In genomic region chr9:33472171-33472920, GRCh38 we compare ENCODE assay signal across 9 cellular contexts. TPM values are rescaled to one million over a fixed set of nuclear protein-coding genes. Genes with fewer than 3 reads are reported as not detected.
DNase-seq lines count a peak whose midpoint lies in the region; ATAC-seq and TF ChIP-seq lines count a peak whose summit lies in the region.
"Had no signal": no experiment of that assay in that cellular context is flagged by ENCODE, and none has a peak within 500 bp of the region (broad histone marks: within the 10 kb centered on the region; RNA-seq: fewer than 3 reads in every experiment).

No MANE protein-coding gene starts in this region.

- intact Hi-C loops in colonic mucosa (cut with DNase I) (no loop called here), natural killer cell (cut with micrococcal nuclease) (loop anchor here (2.0 to 10.0 kb wide), 2 partner anchors 26 to 208 kb away; partner anchors contain the start of genes AQP3, BAG1 and CHMP5)

- peak overlapping the region; percentile 88 for H3K9ac ChIP-seq in BLaER1
- no peak overlapping the region for H3K9ac ChIP-seq in KMS-11
- H3K9ac ChIP-seq in colonic mucosa (ENCODE audit: low read depth in 2 of 2, low read length in 2 of 2): peak overlapping the region in 1 of 2 donors; percentile 9

- peaks cover 42% of the 10 kb centered on the region for H4K20me1 ChIP-seq in BLaER1
- no peaks in the 10 kb centered on the region for H4K20me1 ChIP-seq in KMS-11 (ENCODE audit: insufficient read depth)

- H3K4me2 ChIP-seq in BLaER1: peak overlapping the region; percentile 96
- H3K4me2 ChIP-seq in KMS-11: peak overlapping the region; percentile 60

- H3K27ac ChIP-seq in BLaER1 (no peak overlapping the region; the same call in 1 of the 2 replicates), KMS-11 (no peak overlapping the region), colonic mucosa (no peak overlapping the region)

- H3K79me2 ChIP-seq in KMS-11 (ENCODE audit: insufficient read depth, low read depth): peaks cover 31% of the 10 kb centered on the region

- peak overlapping the region; percentile 97 for H3K4me3 ChIP-seq in BLaER1
- no peak overlapping the region for H3K4me3 ChIP-seq in KMS-11 (IDR thresholded peaks at IDR 0.05; ENCODE audit: insufficient read depth, low read depth, low read length)
- peak overlapping the region; percentile 92 for H3K4me3 ChIP-seq in colonic mucosa

- peaks cover 8% of the 10 kb centered on the region for H3K36me3 Mint-ChIP-seq in natural killer cell

- H3K4me1 ChIP-seq in BLaER1 (peaks cover 23% of the 10 kb centered on the region), KMS-11 (ENCODE audit: low read depth, poor library complexity, severe bottlenecking) (peaks cover 16% of the 10 kb centered on the region), colonic mucosa (no peaks in the 10 kb centered on the region)

- peaks cover 21 to 24% of the 10 kb centered on the region in 2 donors for H3K4me1 Mint-ChIP-seq in natural killer cell

- H3K27me3 Mint-ChIP-seq in natural killer cell (ENCODE audit: low read depth in 2 of 2): no peaks in the 10 kb centered on the region

- H3K36me3 ChIP-seq in BLaER1 (peaks cover 51% of the 10 kb centered on the region), KMS-11 (ENCODE audit: insufficient read depth) (peaks cover 4% of the 10 kb centered on the region; the same call in 1 of the 2 replicates), colonic mucosa (peaks cover 8% of the 10 kb centered on the region)

- no peak overlapping the region for H3K27ac Mint-ChIP-seq in natural killer cell

- no peak for ATAC-seq in natural killer cell
- no peak for ATAC-seq in GM21515 (IDR thresholded peaks at IDR 0.05; ENCODE audit: unreplicated experiment)
- no peak for ATAC-seq in GM18505 (IDR thresholded peaks at IDR 0.05; ENCODE audit: unreplicated experiment)

- TF ChIP-seq CTCF in KMS-11 (conservative IDR thresholded peaks at IDR 0.05; ENCODE audit: low read depth, low read length) (no peak), colonic mucosa (IDR thresholded peaks at IDR 0.05) (no peak), natural killer cell (IDR thresholded peaks at IDR 0.05) (no peak)

- H3K9me3 Mint-ChIP-seq in natural killer cell: no peaks in the 10 kb centered on the region

- no peak for TF ChIP-seq POLR2A in GM18505 (IDR thresholded peaks at IDR 0.05; ENCODE audit: borderline replicate concordance, extremely low read depth, insufficient read depth, insufficient read length)

- DNase-seq in colonic mucosa (no peak), natural killer cell (peak; percentile 4), NOMO-1 treated with DMSO at 0.1 percent for 48 hours (lab: John Stamatoyannopoulos, UW; ENCODE audit: unreplicated experiment) (no peak), RPMI8226 (no peak)

- no peak overlapping the region for H2AFZ ChIP-seq in KMS-11 (ENCODE audit: low read depth)

- H3K9me3 ChIP-seq in BLaER1 (no peaks in the 10 kb centered on the region), colonic mucosa (no peaks in the 10 kb centered on the region)

- peak overlapping the region; percentile 65 for H3K4me3 Mint-ChIP-seq in natural killer cell

- H3K27me3 ChIP-seq in BLaER1 (no peaks in the 10 kb centered on the region), KMS-11 (ENCODE audit: insufficient read depth, low read depth) (no peaks in the 10 kb centered on the region), colonic mucosa (no peaks in the 10 kb centered on the region)

RNA-seq across cellular contexts. Expression of gene NOL6, which starts 1.4 kb away (rescaled TPM):
- total RNA-seq in colonic mucosa (10 to 100 TPM; 11.5 to 29.3 TPM), natural killer cell (10 to 100 TPM; 34.2 to 42.2 (median 38.2) TPM)

RNA-seq across cellular contexts. Expression of gene AQP3, which starts 25.0 kb away (rescaled TPM):
- total RNA-seq in colonic mucosa: 10 to 100 TPM in 1 of 2 donors, 1 to 10 TPM in 1; 7.2 to 13.3 TPM
- total RNA-seq in natural killer cell: 10 to 100 TPM in 1 of 3 donors, 1 to 10 TPM in 2; 3.9 to 12.7 (median 6.1) TPM
- total RNA-seq: SK-MEL-5 had no signal

RNA-seq across cellular contexts. Expression of gene ANKRD18B, which starts 51.7 kb away (rescaled TPM):
- under 1 TPM in 1 of 2 donors, not detected in 1; 0.57 TPM for total RNA-seq in colonic mucosa
- total RNA-seq in natural killer cell: under 1 TPM in 1 of 3 donors, not detected in 2; 0.13 TPM
